29 cellular contexts compared by ENCODE assay signal in genomic region chr1:145717833-145718232, GRCh38. TPM values are rescaled to one million over a fixed set of nuclear protein-coding genes. Genes with fewer than 3 reads are reported as not detected.
"Had no signal": no experiment of that assay in that cellular context is flagged by ENCODE, and none has a peak within 500 bp of the region (broad histone marks: within the 10 kb centered on the region; RNA-seq: fewer than 3 reads in every experiment).

No MANE protein-coding gene starts in this region.

- H3K9me3 Mint-ChIP-seq: activated CD4-positive, alpha-beta T cell treated with anti-CD3 and anti-CD28 coated beads, Interleukin-2, amount 10 ng/mL, durations not matched to agents 7 days and 5 days; activated naive CD4-positive, alpha-beta T cell treated with anti-CD3 and anti-CD28 coated beads for 36 hours; activated T-helper 1 cell treated with anti-CD3 and anti-CD28 coated beads, Interleukin-12 subunit alpha, Interleukin-12 subunit beta, Interleukin-2, Interleukin-4 antibody, amounts not matched to agents 30 ng/mL and 10 ng/mL and 1 ng/mL, durations not matched to agents 14 hours and 24 hours and 36 hours; dendritic cell treated with granulocyte-macrophage colony-stimulating factor and Interleukin-4, amounts not matched to agents 40 ng/mL and 50 ng/mL, for 4 days; nephron had no signal

- DNase-seq: activated CD4-positive, alpha-beta T cell treated with anti-CD3 and anti-CD28 coated beads for 1 hour; activated CD4-positive, alpha-beta T cell treated with anti-CD3 and anti-CD28 coated beads, Interleukin-2, amount 10 ng/mL, durations not matched to agents 7 days and 5 days; activated CD8-positive, alpha-beta memory T cell treated with anti-CD3 and anti-CD28 coated beads, Interleukin-2, amount 50 U/mL, for 4 hours; activated effector memory CD4-positive, alpha-beta T cell treated with anti-CD3 and anti-CD28 coated beads, Interleukin-2, amount 50 U/mL, for 16 hours; activated naive CD4-positive, alpha-beta T cell treated with anti-CD3 and anti-CD28 coated beads for 36 hours; activated T-cell treated with anti-CD3 and anti-CD28 coated beads, Interleukin-2, amount 50 U/mL, for 1 hour; amygdala; central memory CD4-positive, alpha-beta T cell; effector CD4-positive, alpha-beta T cell; esophagus squamous epithelium; foreskin melanocyte; heart right ventricle; left ventricle myocardium superior; midbrain; posterior cingulate gyrus; right cardiac atrium; stimulated activated CD4-positive, alpha-beta T cell treated with anti-CD3 and anti-CD28 coated beads, Interleukin-2, amount 100 ng/mL, for 48 hours; stimulated activated naive CD4-positive, alpha-beta T cell treated with Interleukin-2 at 50 U/mL for 16 hours; T-helper 2 cell; testis; transverse colon had no signal

- H3K4me3 ChIP-seq: breast epithelium, esophagus squamous epithelium, heart right ventricle, testis, transverse colon had no signal

- H3K36me3 ChIP-seq: breast epithelium, esophagus squamous epithelium, heart right ventricle, transverse colon had no signal

- H3K27ac ChIP-seq: breast epithelium, epithelial cell of prostate, esophagus squamous epithelium, heart right ventricle, testis, transverse colon had no signal

- H3K4me3 Mint-ChIP-seq: activated CD4-positive, alpha-beta T cell treated with anti-CD3 and anti-CD28 coated beads, Interleukin-2, amount 10 ng/mL, durations not matched to agents 7 days and 5 days; activated naive CD4-positive, alpha-beta T cell treated with anti-CD3 and anti-CD28 coated beads for 36 hours; activated T-helper 1 cell treated with anti-CD3 and anti-CD28 coated beads, Interleukin-12 subunit alpha, Interleukin-12 subunit beta, Interleukin-2, Interleukin-4 antibody, amounts not matched to agents 30 ng/mL and 10 ng/mL and 1 ng/mL, durations not matched to agents 14 hours and 24 hours and 36 hours; dendritic cell treated with granulocyte-macrophage colony-stimulating factor and Interleukin-4, amounts not matched to agents 40 ng/mL and 50 ng/mL, for 4 days; nephron had no signal

- H3K27me3 ChIP-seq: breast epithelium, testis had no signal

- H3K4me1 ChIP-seq: breast epithelium had no signal

- H3K9me3 ChIP-seq: breast epithelium, esophagus squamous epithelium, heart right ventricle, testis, transverse colon had no signal

- H3K27ac Mint-ChIP-seq: activated CD4-positive, alpha-beta T cell treated with anti-CD3 and anti-CD28 coated beads, Interleukin-2, amount 10 ng/mL, durations not matched to agents 7 days and 5 days; activated naive CD4-positive, alpha-beta T cell treated with anti-CD3 and anti-CD28 coated beads for 36 hours; activated T-helper 1 cell treated with anti-CD3 and anti-CD28 coated beads, Interleukin-12 subunit alpha, Interleukin-12 subunit beta, Interleukin-2, Interleukin-4 antibody, amounts not matched to agents 30 ng/mL and 10 ng/mL and 1 ng/mL, durations not matched to agents 14 hours and 24 hours and 36 hours; dendritic cell treated with granulocyte-macrophage colony-stimulating factor and Interleukin-4, amounts not matched to agents 40 ng/mL and 50 ng/mL, for 4 days; nephron had no signal

- ATAC-seq: heart right ventricle, left ventricle myocardium superior, right cardiac atrium had no signal

RNA-seq across cellular contexts. Expression of gene CD160, which starts 1.5 kb away (rescaled TPM):
- total RNA-seq: activated CD4-positive, alpha-beta T cell treated with anti-CD3 and anti-CD28 coated beads, Interleukin-2, amount 10 ng/mL, durations not matched to agents 7 days and 5 days; activated naive CD4-positive, alpha-beta T cell treated with anti-CD3 and anti-CD28 coated beads for 36 hours; activated T-helper 1 cell treated with anti-CD3 and anti-CD28 coated beads, Interleukin-12 subunit alpha, Interleukin-12 subunit beta, Interleukin-2, Interleukin-4 antibody, amounts not matched to agents 30 ng/mL and 10 ng/mL and 1 ng/mL, durations not matched to agents 14 hours and 24 hours and 36 hours; esophagus squamous epithelium; glomerular endothelial cell; lung microvascular endothelial cell; osteoblast; right cardiac atrium had no signal
- polyA plus RNA-seq: right cardiac atrium had no signal

RNA-seq across cellular contexts. Expression of gene PDZK1, which starts 10.7 kb away (rescaled TPM):
- total RNA-seq: activated naive CD4-positive, alpha-beta T cell treated with anti-CD3 and anti-CD28 coated beads for 36 hours; glomerular endothelial cell; left ventricle myocardium superior; lung microvascular endothelial cell had no signal
